Comparison of ENCODE assay signal across 15 cellular contexts in genomic region chr3:128447561-128448013, GRCh38. TPM values are rescaled to one million over a fixed set of nuclear protein-coding genes. Genes with fewer than 3 reads are reported as not detected.
DNase-seq lines count a peak whose midpoint lies in the region; ATAC-seq and TF ChIP-seq lines count a peak whose summit lies in the region.
"Had no signal": no experiment of that assay in that cellular context is flagged by ENCODE, and none has a peak within 500 bp of the region (broad histone marks: within the 10 kb centered on the region; RNA-seq: fewer than 3 reads in every experiment).

No MANE protein-coding gene starts in this region.

- H3K27me3 Mint-ChIP-seq in activated CD4-positive, alpha-beta T cell treated with anti-CD3 and anti-CD28 coated beads, Interleukin-2, amount 10 ng/mL, durations not matched to agents 7 days and 5 days = peaks cover 6% of the 10 kb centered on the region
- peaks cover 16 to 28% of the 10 kb centered on the region in 2 donors for H3K27me3 Mint-ChIP-seq in natural killer cell (ENCODE audit: low read depth in 2 of 2)

- H3K36me3 Mint-ChIP-seq in activated CD4-positive, alpha-beta T cell treated with anti-CD3 and anti-CD28 coated beads, Interleukin-2, amount 10 ng/mL, durations not matched to agents 7 days and 5 days (ENCODE audit: low read depth) = peaks cover 43% of the 10 kb centered on the region
- no peaks in the 10 kb centered on the region for H3K36me3 Mint-ChIP-seq in natural killer cell

- POLR2A ChIA-PET in activated CD4-positive, alpha-beta T cell treated with anti-CD3 and anti-CD28 coated beads, Interleukin-2, amount 10 ng/mL, durations not matched to agents 7 days and 5 days (lab: Charles Lee) = no interaction called here

- no peaks in the 10 kb centered on the region for H3K36me3 ChIP-seq in BLaER1 treated with 17β-estradiol and CSF1 and Interleukin-3, amounts not matched to agents 10 nM and 100 nM
- H3K36me3 ChIP-seq: heart right ventricle had no signal

- no peak overlapping the region for H3K4me3 ChIP-seq in BLaER1 treated with 17β-estradiol and CSF1 and Interleukin-3, amounts not matched to agents 10 nM and 100 nM
- H3K4me3 ChIP-seq: heart right ventricle had no signal

- H3K4me3 Mint-ChIP-seq in activated CD4-positive, alpha-beta T cell treated with anti-CD3 and anti-CD28 coated beads, Interleukin-2, amount 10 ng/mL, durations not matched to agents 7 days and 5 days = no peak overlapping the region
- no peak overlapping the region for H3K4me3 Mint-ChIP-seq in natural killer cell
- H3K4me3 Mint-ChIP-seq: B cell had no signal

- no peak overlapping the region for H3K27ac ChIP-seq in BLaER1 treated with 17β-estradiol and CSF1 and Interleukin-3, amounts not matched to agents 10 nM and 100 nM
- H3K27ac ChIP-seq: heart right ventricle had no signal

- peaks cover 5 to 21% (median 18%) of the 10 kb centered on the region in 10 experiments; a peak in 17 of 20 replicates for H3K4me1 ChIP-seq in BLaER1 treated with 17β-estradiol and CSF1 and Interleukin-3, amounts not matched to agents 10 nM and 100 nM
- H3K4me1 ChIP-seq: heart right ventricle had no signal

- CTCF ChIA-PET in activated CD4-positive, alpha-beta T cell treated with anti-CD3 and anti-CD28 coated beads, Interleukin-2, amount 10 ng/mL, durations not matched to agents 7 days and 5 days (lab: Charles Lee) = interaction anchor here (1.1 to 1.7 kb wide), 4 partner anchors 10 to 50 kb away, joined by 3 to 7 read pairs (median 4); no protein-coding TSS in a partner anchor

- intact Hi-C loops in natural killer cell (cut with micrococcal nuclease) = no loop called here

- peak overlapping the region in 8 of 11 experiments; percentile 18 to 62 (median 50); a peak in 15 of 22 replicates for H3K4me2 ChIP-seq in BLaER1 treated with 17β-estradiol and CSF1 and Interleukin-3, amounts not matched to agents 10 nM and 100 nM

- H3K4me1 Mint-ChIP-seq in activated CD4-positive, alpha-beta T cell treated with anti-CD3 and anti-CD28 coated beads, Interleukin-2, amount 10 ng/mL, durations not matched to agents 7 days and 5 days = peaks cover 37% of the 10 kb centered on the region
- H3K4me1 Mint-ChIP-seq in natural killer cell = peaks cover 21 to 30% of the 10 kb centered on the region in 2 donors

- peak; percentile 33 for DNase-seq in GM19240 (ENCODE audit: insufficient read length, low spot score)
- peak; percentile 62 for DNase-seq in activated CD4-positive, alpha-beta T cell treated with anti-CD3 and anti-CD28 coated beads, Interleukin-2, amount 10 ng/mL, durations not matched to agents 7 days and 5 days
- no peak for DNase-seq in natural killer cell
- no peak for DNase-seq in COR-L47 (lab: John Stamatoyannopoulos, UW)
- DNase-seq in HCEC 1CT = no peak
- DNase-seq in NCI-H2107 (lab: John Stamatoyannopoulos, UW) = no peak
- DNase-seq: activated gamma-delta T cell treated with Interleukin-2 at 50 U/mL for 16 hours, heart right ventricle, KG1, mesendoderm had no signal

- ATAC-seq in natural killer cell = peak in 2 of 3 donors; percentile 39 to 42
- ATAC-seq in HG02588 (IDR thresholded peaks at IDR 0.05; ENCODE audit: unreplicated experiment) = no peak
- ATAC-seq: heart right ventricle, SK-N-SH treated with all-trans-retinoic acid at 6 μM for 48 hours had no signal

- H3K9ac ChIP-seq in BLaER1 treated with 17β-estradiol and CSF1 and Interleukin-3, amounts not matched to agents 10 nM and 100 nM = no peak overlapping the region

- peaks cover 0 to 8% (median 0%) of the 10 kb centered on the region in 11 experiments; a peak in 1 of 22 replicates for H4K20me1 ChIP-seq in BLaER1 treated with 17β-estradiol and CSF1 and Interleukin-3, amounts not matched to agents 10 nM and 100 nM

- H3K27me3 ChIP-seq in BLaER1 treated with 17β-estradiol and CSF1 and Interleukin-3, amounts not matched to agents 10 nM and 100 nM = no peaks in the 10 kb centered on the region

- peak overlapping the region; percentile 97 for H3K27ac Mint-ChIP-seq in activated CD4-positive, alpha-beta T cell treated with anti-CD3 and anti-CD28 coated beads, Interleukin-2, amount 10 ng/mL, durations not matched to agents 7 days and 5 days
- H3K27ac Mint-ChIP-seq in natural killer cell = peak overlapping the region; percentile 13
- H3K27ac Mint-ChIP-seq: B cell had no signal

- no peak for TF ChIP-seq CTCF in natural killer cell (IDR thresholded peaks at IDR 0.05)

- peaks cover 0 to 23% (median 0%) of the 10 kb centered on the region in 11 experiments; a peak in 7 of 22 replicates for H3K9me3 ChIP-seq in BLaER1 treated with 17β-estradiol and CSF1 and Interleukin-3, amounts not matched to agents 10 nM and 100 nM (replicated peaks in 1 of 11)
- H3K9me3 ChIP-seq: heart right ventricle had no signal

- peaks cover 58% of the 10 kb centered on the region for H3K9me3 Mint-ChIP-seq in activated CD4-positive, alpha-beta T cell treated with anti-CD3 and anti-CD28 coated beads, Interleukin-2, amount 10 ng/mL, durations not matched to agents 7 days and 5 days
- peaks cover 0 to 12% of the 10 kb centered on the region in 2 donors for H3K9me3 Mint-ChIP-seq in natural killer cell

RNA-seq across cellular contexts. Expression of gene DNAJB8, which starts 19.1 kb away (rescaled TPM):
- total RNA-seq in activated CD4-positive, alpha-beta T cell treated with anti-CD3 and anti-CD28 coated beads, Interleukin-2, amount 10 ng/mL, durations not matched to agents 7 days and 5 days = not detected
- not detected for total RNA-seq in natural killer cell
- total RNA-seq: B cell, heart right ventricle, NCI-H460 had no signal

RNA-seq across cellular contexts. Expression of gene GATA2, which starts 45.4 kb away (rescaled TPM):
- not detected for total RNA-seq in activated CD4-positive, alpha-beta T cell treated with anti-CD3 and anti-CD28 coated beads, Interleukin-2, amount 10 ng/mL, durations not matched to agents 7 days and 5 days
- 100 to 1,000 TPM in 1 of 3 donors, 1 to 10 TPM in 1, under 1 TPM in 1; 0.92 to 225 (median 8.4) TPM for total RNA-seq in natural killer cell
- total RNA-seq: B cell had no signal

Comparison
In these comparisons a context has a peak if more than half of its experiments do, and no peak if none do; other contexts are left out.
1. DNase-seq: peak in GM19240 (single experiment) and activated CD4-positive, alpha-beta T cell treated with anti-CD3 and anti-CD28 coated beads, Interleukin-2, amount 10 ng/mL, durations not matched to agents 7 days and 5 days (single experiment); none in natural killer cell (single experiment), COR-L47 (single experiment), HCEC 1CT (single experiment) and NCI-H2107 (single experiment).